Comparison of ENCODE assay signal across 19 cellular contexts in genomic region chr17:81528651-81529436, GRCh38. TPM values are rescaled to one million over a fixed set of nuclear protein-coding genes. Genes with fewer than 3 reads are reported as not detected.
DNase-seq lines count a peak whose midpoint lies in the region; ATAC-seq, FAIRE-seq and TF ChIP-seq lines count a peak whose summit lies in the region.
"Had no signal": no experiment of that assay in that cellular context is flagged by ENCODE, and none has a peak within 500 bp of the region (broad histone marks: within the 10 kb centered on the region; RNA-seq: fewer than 3 reads in every experiment).

No MANE protein-coding gene starts in this region.

- TF ChIP-seq EP300 in A549 (IDR thresholded peaks at IDR 0.05) (no peak), K562 (IDR thresholded peaks at IDR 0.05; ENCODE audit: low read length) (no peak)

- H3K9me1 ChIP-seq in K562 (ENCODE audit: control insufficient read depth, insufficient read depth, low read length): no peaks in the 10 kb centered on the region

- H3K4me1 ChIP-seq in A549 (peaks cover 4% of the 10 kb centered on the region; the same call in 1 of the 3 replicates), Caco-2 (peaks cover 19% of the 10 kb centered on the region), K562 (replicated peaks in 1 of 2; ENCODE audit: control insufficient read depth in 2 of 2, insufficient read depth in 2 of 2, low read length in 2 of 2) (peaks cover 0 to 56% of the 10 kb centered on the region in 2 experiments; a peak in 2 of 5 replicates), prostate gland (replicated peaks) (no peaks in the 10 kb centered on the region)

- TF ChIP-seq RAD21 in A549 (conservative IDR thresholded peaks at IDR 0.05 in 1 of 2, IDR thresholded peaks at IDR 0.05 in 1 of 2): no peak
- TF ChIP-seq RAD21 in K562 (CRISPR knock-in tag; conservative IDR thresholded peaks at IDR 0.05 in 1 of 2, IDR thresholded peaks at IDR 0.05 in 1 of 2): no peak

- H3K9me3 ChIP-seq in A549 (0 out of 3 replicates have a peak, but pooled peaks cover 3% of the 10 kb centered on the region), Caco-2 (no peaks in the 10 kb centered on the region), K562 (replicated peaks; ENCODE audit: control insufficient read depth, insufficient read depth, low read depth, low read length) (0 out of 2 replicates have a peak, but pooled peaks cover 2% of the 10 kb centered on the region), prostate gland (no peaks in the 10 kb centered on the region)
- H3K9me3 ChIP-seq: left ventricle myocardium inferior, spleen, transverse colon had no signal

- TF ChIP-seq POLR2A in A549 (IDR thresholded peaks at IDR 0.05; ENCODE audit: low read length) (peak; percentile 26), K562 (conservative IDR thresholded peaks at IDR 0.05) (no peak), prostate gland (IDR thresholded peaks at IDR 0.05) (no peak)

- H3K27ac ChIP-seq in A549 (no peak overlapping the region), K562 (ENCODE audit: extremely low read depth, low read depth, low read length) (no peak overlapping the region), RWPE1 (no peak overlapping the region), prostate gland (no peak overlapping the region)
- H3K27ac ChIP-seq: brain microvascular endothelial cell, left ventricle myocardium inferior, spleen, transverse colon had no signal

- CTCF ChIA-PET in A549 (lab: Yijun Ruan, JAX) (interaction anchor here (0.6 to 4.4 kb wide), 8 partner anchors 9 to 281 kb away, joined by 3 to 31 read pairs (median 5); no protein-coding TSS in a partner anchor), Caco-2 (lab: Charles Lee) (no interaction called here), K562 (lab: Yijun Ruan, JAX; ENCODE audit: low intra/inter-chr PET ratio) (no interaction called here), RWPE1 (lab: Yijun Ruan, JAX) (interaction anchor here (0.6 to 1.0 kb wide), 2 partner anchors 10 to 16 kb away, joined by 3 to 4 read pairs; no protein-coding TSS in a partner anchor)

- no peaks in the 10 kb centered on the region for H3K27me3 ChIP-seq in Caco-2 (replicated peaks; ENCODE audit: control insufficient read depth, insufficient read depth, low read length)
- peaks cover 0 to 38% of the 10 kb centered on the region in 2 experiments; a peak in 3 of 5 replicates for H3K27me3 ChIP-seq in K562 (ENCODE audit: control insufficient read depth in 2 of 2, insufficient read depth in 2 of 2, low read length in 2 of 2)
- H3K27me3 ChIP-seq in prostate gland (replicated peaks; ENCODE audit: insufficient read depth): no peaks in the 10 kb centered on the region

- no peaks in the 10 kb centered on the region for H3K27me3 Mint-ChIP-seq in Caco-2 (ENCODE audit: insufficient read depth, unreplicated experiment)
- H3K27me3 Mint-ChIP-seq: activated CD4-positive, alpha-beta T cell treated with anti-CD3 and anti-CD28 coated beads, Interleukin-2, amount 10 ng/mL, durations not matched to agents 24 days and 14 days had no signal

- 83% methylated on average over 48 of the region's 62 CpGs for WGBS in A549 (ENCODE audit: missing lambda C conversion rate)
- WGBS in K562 (ENCODE audit: insufficient coverage, low coverage, missing lambda C conversion rate): 73% methylated on average over 58 of the region's 62 CpGs
- 78% methylated on average over 48 of the region's 62 CpGs for WGBS in prostate gland

- H2AFZ ChIP-seq in K562 (ENCODE audit: low read depth, low read length): no peak overlapping the region

- H3K36me3 ChIP-seq in Caco-2 (ENCODE audit: control insufficient read depth, insufficient read depth, low read length) (no peaks in the 10 kb centered on the region), K562 (ENCODE audit: control insufficient read depth, insufficient read depth, low read length) (no peaks in the 10 kb centered on the region), prostate gland (no peaks in the 10 kb centered on the region)
- H3K36me3 ChIP-seq: brain microvascular endothelial cell, left ventricle myocardium inferior, spleen, transverse colon had no signal

- no peak overlapping the region; a peak in 1 of 4 replicates for H3K9ac ChIP-seq in K562 (ENCODE audit: insufficient read depth in 1 of 2, low read depth in 2 of 2, low read length in 2 of 2)

- TF ChIP-seq CTCF in A549 (IDR thresholded peaks at IDR 0.05): no peak
- no peak for TF ChIP-seq CTCF in Caco-2 (IDR thresholded peaks at IDR 0.05; ENCODE audit: insufficient read depth in 1 of 2, low read depth in 1 of 2, low read length in 1 of 2, severe bottlenecking in 1 of 2, unreplicated experiment in 1 of 2)
- no peak for TF ChIP-seq CTCF in K562 (IDR thresholded peaks at IDR 0.05 in 2 of 3, conservative IDR thresholded peaks at IDR 0.05 in 1 of 3; ENCODE audit: insufficient read depth in 2 of 3, low read depth in 1 of 3, low read length in 3 of 3)
- TF ChIP-seq CTCF in RWPE1 (conservative IDR thresholded peaks at IDR 0.05; ENCODE audit: low read depth): no peak
- no peak for TF ChIP-seq CTCF in prostate gland (IDR thresholded peaks at IDR 0.05)

- ATAC-seq in A549 (no peak), K562 (no peak), GM18511 (IDR thresholded peaks at IDR 0.05; ENCODE audit: unreplicated experiment) (no peak)
- ATAC-seq: CD8-positive, alpha-beta T cell; stimulated activated naive CD8-positive, alpha-beta T cell treated with anti-CD3 and anti-CD28 coated beads, Interleukin-15, amount 100 ng/mL, for 72 hours had no signal

- peaks cover 38% of the 10 kb centered on the region for H3K36me3 Mint-ChIP-seq in Caco-2 (ENCODE audit: insufficient read depth, unreplicated experiment)
- H3K36me3 Mint-ChIP-seq: CD8-positive, alpha-beta T cell had no signal

- intact Hi-C loops in Caco-2 (cut with micrococcal nuclease; ENCODE audit: unreplicated experiment): no loop called here
- intact Hi-C loops in K562 (cut with micrococcal nuclease): no loop called here
- intact Hi-C loops in prostate gland (cut with DNase I): no loop called here

- H3K4me1 Mint-ChIP-seq in Caco-2 (ENCODE audit: low read depth, unreplicated experiment): peaks cover 6% of the 10 kb centered on the region
- H3K4me1 Mint-ChIP-seq: activated CD4-positive, alpha-beta T cell treated with anti-CD3 and anti-CD28 coated beads, Interleukin-2, amount 10 ng/mL, durations not matched to agents 24 days and 14 days; stimulated activated naive CD8-positive, alpha-beta T cell treated with anti-CD3 and anti-CD28 coated beads, Interleukin-15, amount 100 ng/mL, for 72 hours had no signal

- H3K4me2 ChIP-seq in A549: no peak overlapping the region
- H3K4me2 ChIP-seq in K562 (ENCODE audit: insufficient read depth, low read length): no peak overlapping the region

- in situ Hi-C loops in K562 (cut with MboI): no loop called here

- no peaks in the 10 kb centered on the region for H3K9me3 Mint-ChIP-seq in Caco-2 (ENCODE audit: unreplicated experiment)
- H3K9me3 Mint-ChIP-seq: activated CD4-positive, alpha-beta T cell treated with anti-CD3 and anti-CD28 coated beads, Interleukin-2, amount 10 ng/mL, durations not matched to agents 24 days and 14 days; CD8-positive, alpha-beta T cell; HFFc6; stimulated activated naive CD8-positive, alpha-beta T cell treated with anti-CD3 and anti-CD28 coated beads, Interleukin-15, amount 100 ng/mL, for 72 hours had no signal

- H3K4me3 Mint-ChIP-seq in Caco-2 (ENCODE audit: unreplicated experiment): peak overlapping the region; percentile 44
- H3K4me3 Mint-ChIP-seq: activated CD4-positive, alpha-beta T cell treated with anti-CD3 and anti-CD28 coated beads, Interleukin-2, amount 10 ng/mL, durations not matched to agents 24 days and 14 days; CD8-positive, alpha-beta T cell; HFFc6; nephron progenitor cell; stimulated activated naive CD8-positive, alpha-beta T cell treated with anti-CD3 and anti-CD28 coated beads, Interleukin-15, amount 100 ng/mL, for 72 hours had no signal

- BruUV-seq in Caco-2 (replicated peaks; lab: Mats Ljungman, UMichigan) (no TSS peak), K562 (replicated peaks; lab: Mats Ljungman, UMichigan) (no TSS peak)

- no peaks in the 10 kb centered on the region for H4K20me1 ChIP-seq in K562 (replicated peaks; ENCODE audit: control insufficient read depth, insufficient read depth, low read length)

- FAIRE-seq in A549 (lab: Jason Lieb, UNC) (no peak), K562 (lab: Jason Lieb, UNC) (no peak)

- H3K27ac Mint-ChIP-seq in Caco-2 (ENCODE audit: unreplicated experiment): no peak overlapping the region
- H3K27ac Mint-ChIP-seq: activated CD4-positive, alpha-beta T cell treated with anti-CD3 and anti-CD28 coated beads, Interleukin-2, amount 10 ng/mL, durations not matched to agents 24 days and 14 days; CD8-positive, alpha-beta T cell; HFFc6; nephron progenitor cell; stimulated activated naive CD8-positive, alpha-beta T cell treated with anti-CD3 and anti-CD28 coated beads, Interleukin-15, amount 100 ng/mL, for 72 hours had no signal

- POLR2A ChIA-PET in A549 (lab: Yijun Ruan, JAX): interaction anchor here (3.0 kb wide), 1 partner anchor 10 kb away, joined by 10 read pairs; no protein-coding TSS in a partner anchor
- POLR2A ChIA-PET in Caco-2 (lab: Charles Lee): interaction anchor here (0.6 kb wide), 4 partner anchors 24 to 1075 kb away, joined by 3 to 8 read pairs (median 4); no protein-coding TSS in a partner anchor
- POLR2A ChIA-PET in K562 (lab: Yijun Ruan, JAX): interaction anchor here (0.6 to 1.6 kb wide), 4 partner anchors 10 to 128 kb away, joined by 4 to 8 read pairs (median 5); partner anchors contain the start of gene ACTG1
- POLR2A ChIA-PET in RWPE1 (lab: Yijun Ruan, JAX; ENCODE audit: low non-redundant PET): no interaction called here

- H3K4me3 ChIP-seq in A549: no peak overlapping the region
- 0 out of 2 replicates have a peak overlapping the region, but pooled peaks have one; percentile 5 for H3K4me3 ChIP-seq in Caco-2 (ENCODE audit: low read depth, low read length)
- H3K4me3 ChIP-seq in K562: no peak overlapping the region
- H3K4me3 ChIP-seq in prostate gland: no peak overlapping the region
- H3K4me3 ChIP-seq: left ventricle myocardium inferior, spleen, transverse colon had no signal

- DNase-seq in A549 (ENCODE audit: low read depth in 1 of 2, low spot score in 1 of 2): no peak
- no peak for DNase-seq in Caco-2
- DNase-seq in NCI-H526 treated with DMSO at 0.1 percent for 48 hours (lab: John Stamatoyannopoulos, UW): peak; percentile 31
- DNase-seq in K562 (ENCODE audit: extremely low read depth in 1 of 4, low spot score in 3 of 4): no peak
- no peak for DNase-seq in RWPE1 (ENCODE audit: low spot score)
- DNase-seq in effector CD4-positive, alpha-beta T cell: no peak
- DNase-seq in prostate gland (ENCODE audit: low spot score): no peak
- DNase-seq: activated CD4-positive, alpha-beta T cell treated with anti-CD3 and anti-CD28 coated beads, Interleukin-2, amount 10 ng/mL, durations not matched to agents 24 days and 14 days; brain microvascular endothelial cell; HFFc6; left ventricle myocardium inferior; midbrain; nephron progenitor cell; spleen; stimulated activated CD4-positive, alpha-beta T cell treated with anti-CD3 and anti-CD28 coated beads, Interleukin-4, amount 100 ng/mL, for 24 hours; stimulated activated naive CD8-positive, alpha-beta T cell treated with anti-CD3 and anti-CD28 coated beads, Interleukin-15, amount 100 ng/mL, for 72 hours; transverse colon had no signal

- H3K79me2 ChIP-seq in K562 (ENCODE audit: control insufficient read depth, insufficient read depth, low read length): no peaks in the 10 kb centered on the region

RNA-seq across cellular contexts. Expression of gene FSCN2, which starts 0.7 kb away (rescaled TPM):
- polyA plus RNA-seq in A549 (2011; rRNA removed) (0.84 and 1.2 TPM in 2 replicates), A549 (2017; fragmentation: RNase III; extraction: RNeasy Plus Mini Kit Qiagen cat#74134 plus additional on column Dnase treatment) (1.3 to 1.7 TPM (median 1.3 TPM) in 3 replicates), K562 (2011; rRNA removed) (not detected in 2 replicates), K562 (2014; fragmentation: Illumina TruSeq; extraction: Trizol) (not detected in 2 replicates), K562 (2014; fragmentation: Nextera tagmentation; extraction: Ambion mirVana) (not detected), K562 (2014; rRNA removed) (0.08 TPM in 1 of 2 replicates, not detected in the other)
- 0.74 and 1.1 TPM in 2 replicates for polyA plus RNA-seq in A549 (2012; cell fraction: cytosol; rRNA removed)
- polyA plus RNA-seq in A549 (2012; cell fraction: nucleus; rRNA removed): 7.5 and 8.3 TPM in 2 replicates
- 3.6 and 3.7 TPM in 2 replicates for polyA minus RNA-seq in A549 (2011; rRNA and poly(A)+ RNA removed)
- total RNA-seq in Caco-2 (2022) (2.1 and 2.9 TPM in 2 replicates), K562 (2014; rRNA removed) (not detected in 2 replicates), K562 (2014; rRNA removed; fragmentation: Illumina TruSeq; extraction: Trizol) (not detected in 2 replicates), K562 (2015; rRNA removed; fragmentation: Illumina TruSeq; extraction: Trizol) (not detected in 2 replicates), K562 (2021) (not detected in 2 replicates), prostate gland (1 to 10 TPM; 3.1 to 5.6 TPM)
- 0.23 TPM in 1 of 2 replicates, not detected in the other for total RNA-seq in K562 (2011; cell fraction: chromatin; rRNA removed; ENCODE audit: low replicate concordance)
- 0.26 and 0.33 TPM in 2 replicates for total RNA-seq in K562 (2011; cell fraction: nucleolus; rRNA removed)
- total RNA-seq in K562 (2011; cell fraction: nucleoplasm; rRNA removed): 0.37 TPM in 1 of 2 replicates, not detected in the other
- polyA plus RNA-seq in K562 (2011; cell fraction: cytosol; rRNA removed): not detected in 2 replicates
- 0.14 TPM in 1 of 2 replicates, not detected in the other for polyA plus RNA-seq in K562 (2011; cell fraction: nucleus; rRNA removed)
- polyA plus RNA-seq in K562 (2012): 0.25 and 0.30 TPM in 2 replicates
- polyA minus RNA-seq in K562 (2011; rRNA and poly(A)+ RNA removed): not detected in 2 replicates
- not detected in 2 replicates for polyA minus RNA-seq in K562 (2011; cell fraction: cytosol; rRNA and poly(A)+ RNA removed)
- polyA minus RNA-seq in K562 (2011; cell fraction: nucleus; rRNA and poly(A)+ RNA removed): 0.13 TPM in 1 of 2 replicates, not detected in the other

RNA-seq across cellular contexts. Expression of gene ACTG1, which starts 16.2 kb away (rescaled TPM):
- 2,042 and 2,306 TPM in 2 replicates for polyA plus RNA-seq in A549 (2011; rRNA removed)
- polyA plus RNA-seq in A549 (2012; cell fraction: cytosol; rRNA removed): 14,539 and 15,776 TPM in 2 replicates
- polyA plus RNA-seq in A549 (2012; cell fraction: nucleus; rRNA removed): 26,089 and 28,335 TPM in 2 replicates
- polyA plus RNA-seq in A549 (2017; fragmentation: RNase III; extraction: RNeasy Plus Mini Kit Qiagen cat#74134 plus additional on column Dnase treatment): 7,182 to 8,782 TPM (median 7,263 TPM) in 3 replicates
- polyA minus RNA-seq in A549 (2011; rRNA and poly(A)+ RNA removed): 2,054 and 3,772 TPM in 2 replicates
- total RNA-seq in Caco-2 (2022): 1,436 and 1,933 TPM in 2 replicates
- total RNA-seq in K562 (2011; cell fraction: chromatin; rRNA removed; ENCODE audit: low replicate concordance): 264 and 482 TPM in 2 replicates
- 393 and 500 TPM in 2 replicates for total RNA-seq in K562 (2011; cell fraction: nucleolus; rRNA removed)
- 388 and 427 TPM in 2 replicates for total RNA-seq in K562 (2011; cell fraction: nucleoplasm; rRNA removed)
- total RNA-seq in K562 (2014; rRNA removed): 1,572 and 2,328 TPM in 2 replicates
- total RNA-seq in K562 (2014; rRNA removed; fragmentation: Illumina TruSeq; extraction: Trizol): 512 and 566 TPM in 2 replicates
- 568 and 574 TPM in 2 replicates for total RNA-seq in K562 (2015; rRNA removed; fragmentation: Illumina TruSeq; extraction: Trizol)
- 1,775 and 1,801 TPM in 2 replicates for total RNA-seq in K562 (2021)
- polyA plus RNA-seq in K562 (2011; rRNA removed): 224 and 602 TPM in 2 replicates
- polyA plus RNA-seq in K562 (2011; cell fraction: cytosol; rRNA removed): 901 and 1,415 TPM in 2 replicates
- 1,206 and 1,333 TPM in 2 replicates for polyA plus RNA-seq in K562 (2011; cell fraction: nucleus; rRNA removed)
- 1,311 and 3,206 TPM in 2 replicates for polyA plus RNA-seq in K562 (2012)
- 990 and 2,987 TPM in 2 replicates for polyA plus RNA-seq in K562 (2014; fragmentation: Illumina TruSeq; extraction: Trizol)
- polyA plus RNA-seq in K562 (2014; fragmentation: Nextera tagmentation; extraction: Ambion mirVana): 100 to 1,000 TPM; 259 to 386 TPM
- 831 and 1,109 TPM in 2 replicates for polyA plus RNA-seq in K562 (2014; rRNA removed)
- polyA minus RNA-seq in K562 (2011; rRNA and poly(A)+ RNA removed): 205 and 410 TPM in 2 replicates
- polyA minus RNA-seq in K562 (2011; cell fraction: cytosol; rRNA and poly(A)+ RNA removed): 580 and 1,178 TPM in 2 replicates
- polyA minus RNA-seq in K562 (2011; cell fraction: nucleus; rRNA and poly(A)+ RNA removed): 230 and 388 TPM in 2 replicates
- 1,000 to 10,000 TPM; 2,438 to 3,181 TPM for total RNA-seq in prostate gland

RNA-seq across cellular contexts. Expression of gene FAAP100, which starts 23.3 kb away (rescaled TPM):
- polyA plus RNA-seq in A549 (2011; rRNA removed) (5.4 and 7.2 TPM in 2 replicates), A549 (2017; fragmentation: RNase III; extraction: RNeasy Plus Mini Kit Qiagen cat#74134 plus additional on column Dnase treatment) (16.2 to 17.7 TPM (median 16.8 TPM) in 3 replicates), K562 (2011; rRNA removed) (12.6 and 15.2 TPM in 2 replicates), K562 (2014; fragmentation: Illumina TruSeq; extraction: Trizol) (7.6 and 25.3 TPM in 2 replicates), K562 (2014; fragmentation: Nextera tagmentation; extraction: Ambion mirVana) (under 1 TPM; 0.31 to 0.69 TPM), K562 (2014; rRNA removed) (38.6 and 42.4 TPM in 2 replicates)
- 17.3 and 25.1 TPM in 2 replicates for polyA plus RNA-seq in A549 (2012; cell fraction: cytosol; rRNA removed)
- polyA plus RNA-seq in A549 (2012; cell fraction: nucleus; rRNA removed): 52.4 and 75.7 TPM in 2 replicates
- 7.8 and 10.0 TPM in 2 replicates for polyA minus RNA-seq in A549 (2011; rRNA and poly(A)+ RNA removed)
- total RNA-seq in Caco-2 (2022) (38.5 and 42.2 TPM in 2 replicates), K562 (2014; rRNA removed) (33.2 and 39.0 TPM in 2 replicates), K562 (2014; rRNA removed; fragmentation: Illumina TruSeq; extraction: Trizol) (3.9 and 8.6 TPM in 2 replicates), K562 (2015; rRNA removed; fragmentation: Illumina TruSeq; extraction: Trizol) (18.9 and 20.9 TPM in 2 replicates), K562 (2021) (51.2 and 52.5 TPM in 2 replicates), prostate gland (10 to 100 TPM; 27.8 to 44.4 TPM)
- total RNA-seq in K562 (2011; cell fraction: chromatin; rRNA removed; ENCODE audit: low replicate concordance): 44.9 and 197 TPM in 2 replicates
- 108 and 129 TPM in 2 replicates for total RNA-seq in K562 (2011; cell fraction: nucleolus; rRNA removed)
- total RNA-seq in K562 (2011; cell fraction: nucleoplasm; rRNA removed): 63.6 and 65.2 TPM in 2 replicates
- polyA plus RNA-seq in K562 (2011; cell fraction: cytosol; rRNA removed): 18.3 and 47.5 TPM in 2 replicates
- polyA plus RNA-seq in K562 (2011; cell fraction: nucleus; rRNA removed): 42.7 and 112 TPM in 2 replicates
- 22.5 and 27.7 TPM in 2 replicates for polyA plus RNA-seq in K562 (2012)
- 4.7 and 7.0 TPM in 2 replicates for polyA minus RNA-seq in K562 (2011; rRNA and poly(A)+ RNA removed)
- 19.5 and 23.0 TPM in 2 replicates for polyA minus RNA-seq in K562 (2011; cell fraction: cytosol; rRNA and poly(A)+ RNA removed)
- polyA minus RNA-seq in K562 (2011; cell fraction: nucleus; rRNA and poly(A)+ RNA removed): 58.6 and 62.1 TPM in 2 replicates

Comparison
In these comparisons a context has a peak if more than half of its experiments do, and no peak if none do; other contexts are left out.
1. CTCF ChIA-PET loops: an anchor here in A549 (0.6 to 4.4 kb wide) and RWPE1 (0.6 to 1.0 kb wide); none called in Caco-2 and K562.
2. Of the 35 proteins assayed by ChIP-seq in both K562 and A549: peak only in K562: none; only in A549: POLR2A; in both: none; in neither: 34.